In the genomic region with DNA sequence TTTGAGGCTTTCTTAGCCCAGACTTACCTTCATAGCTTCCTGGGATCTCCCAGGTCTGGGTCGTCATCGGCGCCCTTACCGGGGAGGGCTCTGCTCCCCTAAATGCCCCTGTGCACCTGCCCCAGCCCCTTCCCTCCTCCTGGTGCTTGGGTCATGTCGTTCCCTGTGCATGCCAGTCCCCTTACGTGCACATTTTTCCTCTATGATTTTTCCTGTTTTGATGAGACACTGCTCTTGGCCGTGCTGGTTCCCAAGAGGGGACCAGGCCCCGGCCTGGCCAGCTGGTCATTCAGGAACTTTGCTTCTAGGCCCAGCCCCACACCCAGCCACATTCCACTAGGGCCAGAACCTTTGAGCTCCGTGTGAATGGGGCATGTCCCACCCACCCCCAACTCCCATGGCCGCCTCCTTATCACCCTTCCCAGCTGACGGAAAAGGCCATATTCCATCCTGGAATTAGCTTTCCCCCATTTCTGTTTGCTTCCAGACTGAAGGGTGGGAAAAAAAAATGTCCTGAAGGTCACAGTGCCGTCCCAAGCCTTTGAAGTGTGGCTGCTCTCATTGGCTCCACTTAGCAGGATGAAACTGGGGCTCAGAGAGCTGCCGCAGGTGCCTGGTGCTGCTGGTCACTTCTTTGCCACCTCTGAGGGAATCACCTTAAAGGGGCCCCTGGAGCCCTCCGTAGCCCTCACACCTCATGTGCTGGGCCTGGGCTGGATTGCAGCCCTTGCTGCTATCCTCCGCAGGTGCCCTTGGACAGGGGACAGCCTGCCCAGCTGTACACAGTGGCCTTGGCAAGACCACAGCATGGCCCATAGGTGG, we compare ENCODE assay signal across 1 cellular context.
TF ChIP-seq lines count a peak whose summit lies in the region.

No MANE protein-coding gene starts in this region.

TF ChIP-seq in A549, 52 proteins besides CTCF, POLR2A, EP300 and RAD21 (continued from another document):
- TF ChIP-seq GATA3 (IDR thresholded peaks at IDR 0.05; ENCODE audit: borderline replicate concordance) (peak; percentile 41; the same call in 1 of the 2 replicates), FOSL2 (IDR thresholded peaks at IDR 0.05) (no peak), FOSL2 (CRISPR knock-in tag; IDR thresholded peaks at IDR 0.05) (peak; percentile 79)
